Comparison of ENCODE assay signal across 9 cellular contexts in genomic region chrX:45803383-45803921, GRCh38.
DNase-seq lines count a peak whose midpoint lies in the region; ATAC-seq, FAIRE-seq and TF ChIP-seq lines count a peak whose summit lies in the region.
"Had no signal": no experiment of that assay in that cellular context is flagged by ENCODE, and none has a peak within 500 bp of the region (broad histone marks: within the 10 kb centered on the region; RNA-seq: fewer than 3 reads in every experiment).

No MANE protein-coding gene starts in this region.

- no peaks in the 10 kb centered on the region for H3K9me3 ChIP-seq in GM23248 (ENCODE audit: low read depth)
- H3K9me3 ChIP-seq in PC-3 (ENCODE audit: low read length), result no peaks in the 10 kb centered on the region
- no peaks in the 10 kb centered on the region for H3K9me3 ChIP-seq in astrocyte (ENCODE audit: insufficient read depth, low read depth, low read length)
- no peaks in the 10 kb centered on the region for H3K9me3 ChIP-seq in parathyroid adenoma (ENCODE audit: control insufficient read depth, low read length)
- no peaks in the 10 kb centered on the region for H3K9me3 ChIP-seq in MM.1S (replicated peaks; ENCODE audit: insufficient read depth, low read length)

- in situ Hi-C loops in GM23248 (cut with MboI), result no loop called here

- intact Hi-C loops in PC-3 (cut with micrococcal nuclease), result loop anchor here (1.0 kb wide), 2 partner anchors 21 to 32 kb away; no protein-coding TSS in a partner anchor

- FAIRE-seq in astrocyte (lab: Jason Lieb, UNC), result peak; percentile 100
- FAIRE-seq: H1 had no signal

- 0 to 1% methylated on average over 4 of the region's 4 CpGs for WGBS in GM23248 (ENCODE audit: low coverage in 1 of 2, low lambda C conversion rate in 2 of 2, missing lambda C conversion rate in 2 of 2), 2 experiments

- POLR2A ChIA-PET in PC-3 (lab: Charles Lee; ENCODE audit: unreplicated experiment), result interaction anchor here (1.0 kb wide), 1 partner anchor 48 kb away, joined by 4 read pairs; no protein-coding TSS in a partner anchor

- H3K27me3 ChIP-seq in GM23248 (replicated peaks; ENCODE audit: insufficient read depth), result no peaks in the 10 kb centered on the region
- H3K27me3 ChIP-seq in PC-3 (ENCODE audit: low read length), result no peaks in the 10 kb centered on the region
- no peaks in the 10 kb centered on the region for H3K27me3 ChIP-seq in astrocyte (ENCODE audit: insufficient read depth, low read length)
- no peaks in the 10 kb centered on the region for H3K27me3 ChIP-seq in parathyroid adenoma (ENCODE audit: control insufficient read depth, insufficient read depth, low read length)
- H3K27me3 ChIP-seq in MM.1S (replicated peaks; ENCODE audit: insufficient read depth, low read length), result no peaks in the 10 kb centered on the region

- TF ChIP-seq CTCF in PC-3 (conservative IDR thresholded peaks at IDR 0.05; ENCODE audit: low read depth, low read length) (no peak), astrocyte (IDR thresholded peaks at IDR 0.05; ENCODE audit: insufficient read depth, low read depth, low read length) (no peak), parathyroid adenoma (IDR thresholded peaks at IDR 0.05) (no peak), MM.1S (IDR thresholded peaks at IDR 0.05; ENCODE audit: low read length) (no peak)

- no TSS peak for BruUV-seq in PC-3 (replicated peaks; lab: Mats Ljungman, UMichigan)

- H3K27ac ChIP-seq in GM23248, result peak overlapping the region; percentile 99
- peak overlapping the region; percentile 98 for H3K27ac ChIP-seq in PC-3 (ENCODE audit: low read length)
- peak overlapping the region; percentile 95 for H3K27ac ChIP-seq in astrocyte (ENCODE audit: low read depth, low read length)
- H3K27ac ChIP-seq in parathyroid adenoma, result peak overlapping the region; percentile 36
- H3K27ac ChIP-seq in MM.1S (ENCODE audit: low read length), result no peak overlapping the region

- H3F3A ChIP-seq in GM23248 (ENCODE audit: insufficient read depth) (peaks cover 70% of the 10 kb centered on the region), PC-3 (ENCODE audit: low read length, unreplicated experiment) (peaks cover 13% of the 10 kb centered on the region), MM.1S (ENCODE audit: insufficient read depth, low read length) (no peaks in the 10 kb centered on the region)

- ATAC-seq in PC-3 (peak; percentile 75), HG03442 (IDR thresholded peaks at IDR 0.05; ENCODE audit: unreplicated experiment) (no peak)

- H3K36me3 Mint-ChIP-seq in astrocyte (ENCODE audit: low read depth, unreplicated experiment), result no peaks in the 10 kb centered on the region

- no peaks in the 10 kb centered on the region for H3K9me3 Mint-ChIP-seq in astrocyte (ENCODE audit: unreplicated experiment)

- H3K9ac ChIP-seq in GM23248, result peak overlapping the region; percentile 86
- H3K9ac ChIP-seq in PC-3 (ENCODE audit: low read length), result peak overlapping the region; percentile 78
- H3K9ac ChIP-seq in astrocyte (ENCODE audit: low read length), result peak overlapping the region; percentile 83
- no peak overlapping the region for H3K9ac ChIP-seq in parathyroid adenoma
- no peak overlapping the region for H3K9ac ChIP-seq in MM.1S (ENCODE audit: low read length)

- H3K9me2 ChIP-seq in GM23248 (ENCODE audit: insufficient read depth) (no peaks in the 10 kb centered on the region), PC-3 (replicated peaks; ENCODE audit: low read length) (no peaks in the 10 kb centered on the region), MM.1S (replicated peaks; ENCODE audit: insufficient read depth, low read length) (no peaks in the 10 kb centered on the region)

- no peaks in the 10 kb centered on the region for H4K20me1 ChIP-seq in GM23248 (ENCODE audit: insufficient read depth)
- no peaks in the 10 kb centered on the region for H4K20me1 ChIP-seq in PC-3 (ENCODE audit: low read length)
- no peaks in the 10 kb centered on the region for H4K20me1 ChIP-seq in astrocyte (ENCODE audit: insufficient read depth, low read length)
- no peaks in the 10 kb centered on the region for H4K20me1 ChIP-seq in MM.1S (ENCODE audit: insufficient read depth, low read length)

- H2AFZ ChIP-seq in GM23248 (no peak overlapping the region), PC-3 (ENCODE audit: low read length) (no peak overlapping the region), astrocyte (ENCODE audit: low read depth, low read length) (no peak overlapping the region), parathyroid adenoma (no peak overlapping the region), MM.1S (ENCODE audit: low read length) (no peak overlapping the region)

- H3K4me2 ChIP-seq in GM23248 (ENCODE audit: unreplicated experiment) (peak overlapping the region; percentile 91), PC-3 (ENCODE audit: low read length) (peak overlapping the region; percentile 83), astrocyte (ENCODE audit: low read length) (peak overlapping the region; percentile 78), parathyroid adenoma (ENCODE audit: low read length) (no peak overlapping the region), MM.1S (ENCODE audit: low read depth, low read length) (no peak overlapping the region)

- H3K27me3 Mint-ChIP-seq in astrocyte (ENCODE audit: low read depth, unreplicated experiment), result no peaks in the 10 kb centered on the region

- peak; percentile 90 for DNase-seq in GM23248
- peak; percentile 95 for DNase-seq in PC-3
- DNase-seq in astrocyte (ENCODE audit: low read depth), result peak; percentile 93
- no peak for DNase-seq in MM.1S
- DNase-seq in anterior cingulate cortex (lab: John Stamatoyannopoulos, UW), result no peak
- no peak for DNase-seq in NCI-H1417 treated with DMSO at 0.1 percent for 48 hours (lab: John Stamatoyannopoulos, UW)

- peaks cover 71% of the 10 kb centered on the region for H3K4me1 Mint-ChIP-seq in astrocyte (ENCODE audit: low read depth, unreplicated experiment)

- peak overlapping the region; percentile 87 for H3K27ac Mint-ChIP-seq in astrocyte (ENCODE audit: unreplicated experiment)

- H3K4me3 ChIP-seq in GM23248 (peak overlapping the region; percentile 70), PC-3 (ENCODE audit: low read length) (peak overlapping the region; percentile 58), astrocyte (ENCODE audit: insufficient read depth, low read depth, low read length) (peak overlapping the region; percentile 40), parathyroid adenoma (ENCODE audit: low read depth, low read length) (no peak overlapping the region), MM.1S (ENCODE audit: low read length) (no peak overlapping the region)

- peak overlapping the region; percentile 54 for H3K4me3 Mint-ChIP-seq in astrocyte (ENCODE audit: unreplicated experiment)

- H3K79me2 ChIP-seq in GM23248 (ENCODE audit: insufficient read depth), result peaks cover 62% of the 10 kb centered on the region
- peaks cover 76% of the 10 kb centered on the region for H3K79me2 ChIP-seq in PC-3 (ENCODE audit: low read length)
- peaks cover 45% of the 10 kb centered on the region for H3K79me2 ChIP-seq in astrocyte (ENCODE audit: insufficient read depth, low read length)
- H3K79me2 ChIP-seq in parathyroid adenoma, result no peaks in the 10 kb centered on the region
- H3K79me2 ChIP-seq in MM.1S (ENCODE audit: low read length), result peaks cover 13% of the 10 kb centered on the region; the same call in 1 of the 2 replicates

- no peaks in the 10 kb centered on the region for H3K36me3 ChIP-seq in GM23248 (ENCODE audit: low read depth)
- peaks cover 39% of the 10 kb centered on the region for H3K36me3 ChIP-seq in PC-3 (ENCODE audit: low read depth, low read length)
- H3K36me3 ChIP-seq in astrocyte (ENCODE audit: insufficient read depth, low read length), result no peaks in the 10 kb centered on the region
- H3K36me3 ChIP-seq in parathyroid adenoma (ENCODE audit: control insufficient read depth, insufficient read depth, low read length), result no peaks in the 10 kb centered on the region
- H3K36me3 ChIP-seq in MM.1S (replicated peaks; ENCODE audit: insufficient read depth, low read length), result no peaks in the 10 kb centered on the region

- CTCF ChIA-PET in PC-3 (lab: Charles Lee), result interaction anchor here (1.0 kb wide), 1 partner anchor 29 kb away, joined by 3 read pairs; no protein-coding TSS in a partner anchor

- peaks cover 68% of the 10 kb centered on the region for H3K4me1 ChIP-seq in GM23248 (ENCODE audit: insufficient read depth)
- peaks cover 59% of the 10 kb centered on the region for H3K4me1 ChIP-seq in PC-3 (ENCODE audit: insufficient read depth, low read length)
- H3K4me1 ChIP-seq in astrocyte (ENCODE audit: insufficient read depth, low read length), result peaks cover 46% of the 10 kb centered on the region
- no peaks in the 10 kb centered on the region for H3K4me1 ChIP-seq in parathyroid adenoma
- H3K4me1 ChIP-seq in MM.1S (ENCODE audit: low read length), result no peaks in the 10 kb centered on the region

Comparison
In these comparisons a context has a peak if more than half of its experiments do, and no peak if none do; other contexts are left out.
1. DNase-seq: peak in GM23248 (single experiment), PC-3 (single experiment) and astrocyte (single experiment); none in MM.1S (single experiment), anterior cingulate cortex (0 of 58) and NCI-H1417 treated with DMSO at 0.1 percent for 48 hours (single experiment).
2. H3K4me2 ChIP-seq: peak in GM23248 (single experiment), PC-3 (single experiment) and astrocyte (single experiment); none in parathyroid adenoma (single experiment) and MM.1S (single experiment).
3. H3K4me3 ChIP-seq: peak in GM23248 (single experiment), PC-3 (single experiment) and astrocyte (single experiment); none in parathyroid adenoma (single experiment) and MM.1S (single experiment).
4. H3K9ac ChIP-seq: peak in GM23248 (single experiment), PC-3 (single experiment) and astrocyte (single experiment); none in parathyroid adenoma (single experiment) and MM.1S (single experiment).